In the genomic region with DNA sequence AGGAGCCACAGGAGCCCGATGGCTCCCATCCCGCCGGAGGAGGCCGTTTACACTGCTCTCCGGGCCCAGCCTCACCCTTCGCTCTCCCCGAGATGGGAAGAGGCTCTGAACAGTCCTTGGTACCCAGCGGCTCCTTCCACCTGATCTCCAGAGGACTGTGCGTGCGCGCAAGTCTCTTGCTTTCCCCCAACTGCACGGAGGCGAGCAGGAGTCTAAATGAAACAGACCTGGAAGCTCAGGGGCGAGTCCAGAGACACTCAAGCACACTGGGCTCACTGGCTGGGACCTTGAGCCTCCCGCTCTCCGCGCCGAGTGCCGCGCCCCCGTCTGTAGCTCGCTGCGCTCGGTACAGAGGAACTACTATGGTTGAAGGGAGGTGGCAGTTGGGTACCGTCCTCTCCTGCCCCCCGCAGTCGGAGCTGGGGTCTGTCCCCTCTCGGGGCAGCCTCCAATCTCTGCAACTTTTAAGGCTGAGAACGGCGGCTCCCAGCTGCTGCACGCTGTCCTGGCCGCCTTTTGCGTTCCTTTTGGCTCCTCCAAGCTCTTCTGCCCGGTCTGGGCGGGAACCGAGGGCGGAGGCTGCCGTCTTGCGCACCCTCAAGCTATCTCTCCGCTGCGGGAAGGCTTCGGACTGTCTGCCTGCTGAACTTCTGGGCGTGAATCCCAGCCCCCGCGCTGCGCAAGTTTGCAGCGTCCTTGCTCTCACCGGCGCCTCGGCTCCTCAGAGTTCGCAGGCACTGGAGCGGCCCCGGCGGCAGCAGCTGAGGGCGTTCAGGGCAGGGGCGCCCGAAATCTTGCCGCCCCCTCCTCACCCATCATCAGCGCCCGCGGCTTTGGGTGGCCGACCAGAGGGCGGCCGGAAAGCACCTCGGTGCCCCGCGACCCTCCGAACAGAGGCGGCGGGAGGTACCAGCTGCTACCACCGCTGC, we compare ENCODE assay signal across 8 cellular contexts. TPM values are rescaled to one million over a fixed set of nuclear protein-coding genes. Genes with fewer than 3 reads are reported as not detected.
DNase-seq lines count a peak whose midpoint lies in the region; ATAC-seq, FAIRE-seq and TF ChIP-seq lines count a peak whose summit lies in the region.

No MANE protein-coding gene starts in this region.

- H3K27me3 ChIP-seq in right atrium auricular region, result peaks cover 3 to 13% of the 10 kb centered on the region in 2 donors

- H3K4me1 Mint-ChIP-seq in activated T-cell treated with anti-CD3 and anti-CD28 coated beads, Interleukin-2, amount 50 U/mL, for 4 hours (ENCODE audit: low read depth), result peaks cover 21% of the 10 kb centered on the region

- DNase-seq in A549 (ENCODE audit: low read depth in 1 of 2, low spot score in 1 of 2), result peak; percentile 33 to 50
- no peak for DNase-seq in activated T-cell treated with anti-CD3 and anti-CD28 coated beads, Interleukin-2, amount 50 U/mL, for 4 hours
- no peak for DNase-seq in right atrium auricular region (ENCODE audit: low spot score)
- DNase-seq in sciatic nerve (ENCODE audit: low spot score), result peak; percentile 60

- 5% methylated on average over 49 of the region's 71 CpGs for WGBS in A549 (ENCODE audit: missing lambda C conversion rate)

- POLR2A ChIA-PET in A549 (lab: Yijun Ruan, JAX), result no interaction called here

- intact Hi-C loops in sciatic nerve (cut with DNase I), result loop anchor here (10.0 kb wide), 1 partner anchor 154 kb away; no protein-coding TSS in a partner anchor

- H3K9me3 Mint-ChIP-seq in activated T-cell treated with anti-CD3 and anti-CD28 coated beads, Interleukin-2, amount 50 U/mL, for 4 hours, result no peaks in the 10 kb centered on the region

- TF ChIP-seq EP300 in A549 (IDR thresholded peaks at IDR 0.05), result no peak

- peaks cover 72% of the 10 kb centered on the region for H3K27me3 Mint-ChIP-seq in activated T-cell treated with anti-CD3 and anti-CD28 coated beads, Interleukin-2, amount 50 U/mL, for 4 hours (ENCODE audit: low read depth)

- peaks cover 17% of the 10 kb centered on the region; the same call in 1 of the 3 replicates for H3K4me1 ChIP-seq in A549
- H3K4me1 ChIP-seq in right atrium auricular region, result peaks cover 0 to 28% of the 10 kb centered on the region in 2 donors

- no peak for TF ChIP-seq POLR2A in A549 (IDR thresholded peaks at IDR 0.05; ENCODE audit: low read length)

- peak overlapping the region; percentile 31 for H3K4me3 Mint-ChIP-seq in activated T-cell treated with anti-CD3 and anti-CD28 coated beads, Interleukin-2, amount 50 U/mL, for 4 hours

- H3K36me3 Mint-ChIP-seq in activated T-cell treated with anti-CD3 and anti-CD28 coated beads, Interleukin-2, amount 50 U/mL, for 4 hours (ENCODE audit: insufficient read depth), result no peaks in the 10 kb centered on the region

- no peak for TF ChIP-seq CTCF in A549 (IDR thresholded peaks at IDR 0.05)
- no peak for TF ChIP-seq CTCF in right atrium auricular region (IDR thresholded peaks at IDR 0.05)

- H3K27ac ChIP-seq in A549 (no peak overlapping the region), right atrium auricular region (no peak overlapping the region)

- ATAC-seq in A549, result peak; percentile 62 to 75
- peak; percentile 22 for ATAC-seq in GM18498 (IDR thresholded peaks at IDR 0.05; ENCODE audit: unreplicated experiment)
- peak; percentile 32 to 43 for ATAC-seq in activated T-cell treated with anti-CD3 and anti-CD28 coated beads, Interleukin-2, amount 50 U/mL, for 4 hours
- ATAC-seq in sciatic nerve, result peak; percentile 30
- ATAC-seq in HG03097 (IDR thresholded peaks at IDR 0.05; ENCODE audit: low FRiP score, unreplicated experiment), result no peak
- ATAC-seq in HG03045 (IDR thresholded peaks at IDR 0.05; ENCODE audit: unreplicated experiment), result no peak
- ATAC-seq in HG03196 (IDR thresholded peaks at IDR 0.05; ENCODE audit: unreplicated experiment), result no peak

- FAIRE-seq in A549 (lab: Jason Lieb, UNC), result no peak

- no peaks in the 10 kb centered on the region for H3K36me3 ChIP-seq in right atrium auricular region

- no peaks in the 10 kb centered on the region for H3K9me3 ChIP-seq in A549
- no peaks in the 10 kb centered on the region for H3K9me3 ChIP-seq in right atrium auricular region

- H3K4me3 ChIP-seq in A549 (peak overlapping the region; percentile 47), right atrium auricular region (peak overlapping the region; percentile 7 to 49)

- TF ChIP-seq RAD21 in A549 (conservative IDR thresholded peaks at IDR 0.05 in 1 of 2, IDR thresholded peaks at IDR 0.05 in 1 of 2), result no peak

- H3K4me2 ChIP-seq in A549, result peak overlapping the region; percentile 92

- CTCF ChIA-PET in A549 (lab: Yijun Ruan, JAX), result interaction anchor here (0.7 to 7.6 kb wide), 7 partner anchors 13 to 962 kb away, joined by 3 to 108 read pairs (median 3); no protein-coding TSS in a partner anchor

TF ChIP-seq in A549, 52 proteins besides CTCF, POLR2A, EP300 and RAD21:
- TF ChIP-seq RNF2 (IDR thresholded peaks at IDR 0.05; ENCODE audit: borderline replicate concordance, low read depth), result 0 out of 2 replicates have a peak, but pooled peaks have one; percentile 72
- TF ChIP-seq, protein P1, sequence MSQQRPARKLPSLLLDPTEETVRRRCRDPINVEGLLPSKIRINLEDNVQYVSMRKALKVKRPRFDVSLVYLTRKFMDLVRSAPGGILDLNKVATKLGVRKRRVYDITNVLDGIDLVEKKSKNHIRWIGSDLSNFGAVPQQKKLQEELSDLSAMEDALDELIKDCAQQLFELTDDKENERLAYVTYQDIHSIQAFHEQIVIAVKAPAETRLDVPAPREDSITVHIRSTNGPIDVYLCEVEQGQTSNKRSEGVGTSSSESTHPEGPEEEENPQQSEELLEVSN (IDR thresholded peaks at IDR 0.05; ENCODE audit: borderline replicate concordance, low read depth), result no peak
- TF ChIP-seq, protein P2, sequence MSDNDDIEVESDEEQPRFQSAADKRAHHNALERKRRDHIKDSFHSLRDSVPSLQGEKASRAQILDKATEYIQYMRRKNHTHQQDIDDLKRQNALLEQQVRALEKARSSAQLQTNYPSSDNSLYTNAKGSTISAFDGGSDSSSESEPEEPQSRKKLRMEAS (IDR thresholded peaks at IDR 0.05), result no peak
- TF ChIP-seq, protein P3, sequence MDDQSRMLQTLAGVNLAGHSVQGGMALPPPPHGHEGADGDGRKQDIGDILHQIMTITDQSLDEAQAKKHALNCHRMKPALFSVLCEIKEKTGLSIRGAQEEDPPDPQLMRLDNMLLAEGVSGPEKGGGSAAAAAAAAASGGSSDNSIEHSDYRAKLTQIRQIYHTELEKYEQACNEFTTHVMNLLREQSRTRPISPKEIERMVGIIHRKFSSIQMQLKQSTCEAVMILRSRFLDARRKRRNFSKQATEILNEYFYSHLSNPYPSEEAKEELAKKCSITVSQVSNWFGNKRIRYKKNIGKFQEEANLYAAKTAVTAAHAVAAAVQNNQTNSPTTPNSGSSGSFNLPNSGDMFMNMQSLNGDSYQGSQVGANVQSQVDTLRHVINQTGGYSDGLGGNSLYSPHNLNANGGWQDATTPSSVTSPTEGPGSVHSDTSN (IDR thresholded peaks at IDR 0.05), result no peak

RNA-seq across cellular contexts. Expression of a gene that starts 0.5 kb away (rescaled TPM):
- not detected in 2 replicates for polyA plus RNA-seq in A549 (2011; rRNA removed)
- polyA plus RNA-seq in A549 (2012; cell fraction: cytosol; rRNA removed), result not detected in 2 replicates
- polyA plus RNA-seq in A549 (2012; cell fraction: nucleus; rRNA removed), result not detected in 2 replicates
- not detected in 3 replicates for polyA plus RNA-seq in A549 (2017; fragmentation: RNase III; extraction: RNeasy Plus Mini Kit Qiagen cat#74134 plus additional on column Dnase treatment)
- not detected in 2 replicates for polyA minus RNA-seq in A549 (2011; rRNA and poly(A)+ RNA removed)
- total RNA-seq in activated T-cell treated with anti-CD3 and anti-CD28 coated beads, Interleukin-2, amount 50 U/mL, for 4 hours, result not detected
- under 1 TPM; 0.16 to 0.26 TPM for total RNA-seq in right atrium auricular region
- 0.18 TPM for total RNA-seq in sciatic nerve

Comparison
In these comparisons a context has a peak if more than half of its experiments do, and no peak if none do; other contexts are left out.
1. ATAC-seq: peak in A549 (2 of 2), GM18498 (single experiment), activated T-cell treated with anti-CD3 and anti-CD28 coated beads, Interleukin-2, amount 50 U/mL, for 4 hours (2 of 2) and sciatic nerve (single experiment); none in HG03097 (single experiment), HG03045 (single experiment) and HG03196 (single experiment).
2. DNase-seq: peak in A549 (2 of 2) and sciatic nerve (single experiment); none in activated T-cell treated with anti-CD3 and anti-CD28 coated beads, Interleukin-2, amount 50 U/mL, for 4 hours (single experiment) and right atrium auricular region (single experiment).